In the genomic region with DNA sequence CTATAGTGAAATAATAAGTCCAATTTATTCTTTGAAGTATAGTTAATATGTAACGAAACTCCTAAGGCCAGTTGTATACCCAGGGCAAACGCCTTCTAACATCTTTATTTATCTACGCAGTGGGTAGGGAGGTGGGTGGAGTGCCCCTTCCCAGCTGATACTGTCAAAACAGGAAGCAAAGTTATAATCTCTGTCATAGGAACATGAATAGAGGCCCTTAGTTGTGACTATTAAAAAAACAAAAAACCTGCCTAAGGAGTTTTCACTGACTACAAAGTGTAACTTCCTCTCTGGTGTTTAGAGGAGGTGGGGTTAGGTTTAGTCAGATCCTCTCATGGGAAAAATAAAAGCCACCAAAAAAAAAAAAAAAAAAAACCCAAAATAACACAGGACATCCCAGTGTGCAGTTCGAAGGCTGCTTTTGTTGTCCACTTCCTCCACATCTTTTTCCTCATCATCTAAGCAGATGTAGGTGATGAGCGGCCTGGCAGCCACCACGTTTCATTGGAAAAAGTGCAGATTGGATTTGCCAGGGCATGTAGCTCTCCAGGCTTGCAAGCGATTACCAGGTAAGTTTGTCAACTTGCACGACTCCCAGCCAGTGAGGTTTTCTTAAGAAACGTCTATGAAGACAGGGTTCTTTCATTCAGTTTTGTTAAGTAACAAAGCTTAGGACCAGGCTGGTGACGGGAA, we compare ENCODE assay signal across 1 cellular context.
TF ChIP-seq lines count a peak whose summit lies in the region.

No MANE protein-coding gene starts in this region.

TF ChIP-seq in HepG2, 621 proteins besides CTCF, POLR2A, EP300 and RAD21 (continued from another document and continues in another):
- TF ChIP-seq, protein P1, sequence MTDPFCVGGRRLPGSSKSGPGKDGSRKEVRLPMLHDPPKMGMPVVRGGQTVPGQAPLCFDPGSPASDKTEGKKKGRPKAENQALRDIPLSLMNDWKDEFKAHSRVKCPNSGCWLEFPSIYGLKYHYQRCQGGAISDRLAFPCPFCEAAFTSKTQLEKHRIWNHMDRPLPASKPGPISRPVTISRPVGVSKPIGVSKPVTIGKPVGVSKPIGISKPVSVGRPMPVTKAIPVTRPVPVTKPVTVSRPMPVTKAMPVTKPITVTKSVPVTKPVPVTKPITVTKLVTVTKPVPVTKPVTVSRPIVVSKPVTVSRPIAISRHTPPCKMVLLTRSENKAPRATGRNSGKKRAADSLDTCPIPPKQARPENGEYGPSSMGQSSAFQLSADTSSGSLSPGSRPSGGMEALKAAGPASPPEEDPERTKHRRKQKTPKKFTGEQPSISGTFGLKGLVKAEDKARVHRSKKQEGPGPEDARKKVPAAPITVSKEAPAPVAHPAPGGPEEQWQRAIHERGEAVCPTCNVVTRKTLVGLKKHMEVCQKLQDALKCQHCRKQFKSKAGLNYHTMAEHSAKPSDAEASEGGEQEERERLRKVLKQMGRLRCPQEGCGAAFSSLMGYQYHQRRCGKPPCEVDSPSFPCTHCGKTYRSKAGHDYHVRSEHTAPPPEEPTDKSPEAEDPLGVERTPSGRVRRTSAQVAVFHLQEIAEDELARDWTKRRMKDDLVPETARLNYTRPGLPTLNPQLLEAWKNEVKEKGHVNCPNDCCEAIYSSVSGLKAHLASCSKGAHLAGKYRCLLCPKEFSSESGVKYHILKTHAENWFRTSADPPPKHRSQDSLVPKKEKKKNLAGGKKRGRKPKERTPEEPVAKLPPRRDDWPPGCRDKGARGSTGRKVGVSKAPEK (CRISPR knock-in tag; IDR thresholded peaks at IDR 0.05; ENCODE audit: borderline replicate concordance), result 0 out of 2 replicates have a peak, but pooled peaks have one; percentile 31
- TF ChIP-seq ZNF124 (CRISPR knock-in tag; IDR thresholded peaks at IDR 0.05), result peak; percentile 38; the same call in 1 of the 2 replicates
- no peak for TF ChIP-seq ZKSCAN5 (CRISPR knock-in tag; IDR thresholded peaks at IDR 0.05)
- TF ChIP-seq ZNF501 (CRISPR knock-in tag; IDR thresholded peaks at IDR 0.05), result 0 out of 2 replicates have a peak, but pooled peaks have one; percentile 24
- TF ChIP-seq ZBTB1 (CRISPR knock-in tag; IDR thresholded peaks at IDR 0.05; ENCODE audit: borderline replicate concordance), result no peak
- TF ChIP-seq ZNF451 (CRISPR knock-in tag; IDR thresholded peaks at IDR 0.05), result no peak
- no peak for TF ChIP-seq RBM39 (IDR thresholded peaks at IDR 0.05; ENCODE audit: low read depth, low read length, poor library complexity, severe bottlenecking)
- TF ChIP-seq PHF21A (CRISPR knock-in tag; IDR thresholded peaks at IDR 0.05), result peak; percentile 89
- peak; percentile 20; the same call in 1 of the 2 replicates for TF ChIP-seq STAG1 (CRISPR knock-in tag; IDR thresholded peaks at IDR 0.05)
- TF ChIP-seq FOSL2 (CRISPR knock-in tag; IDR thresholded peaks at IDR 0.05), result peak; percentile 74
- TF ChIP-seq ZSCAN21 (CRISPR knock-in tag; IDR thresholded peaks at IDR 0.05; ENCODE audit: borderline replicate concordance), result 0 out of 2 replicates have a peak, but pooled peaks have one; percentile 26
- peak; percentile 89 for TF ChIP-seq GFI1 (CRISPR knock-in tag; IDR thresholded peaks at IDR 0.05; ENCODE audit: borderline replicate concordance)
- TF ChIP-seq LCORL (IDR thresholded peaks at IDR 0.05), result peak; percentile 68
- peak; percentile 89 for TF ChIP-seq LCORL (CRISPR knock-in tag; IDR thresholded peaks at IDR 0.05)
- TF ChIP-seq NCOR1 (IDR thresholded peaks at IDR 0.05; ENCODE audit: borderline replicate concordance, low read length), result peak; percentile 86; the same call in 1 of the 2 replicates
- TF ChIP-seq FOXO1 (CRISPR knock-in tag; IDR thresholded peaks at IDR 0.05), result peak; percentile 97
- peak; percentile 92 for TF ChIP-seq ZBTB20 (CRISPR knock-in tag; IDR thresholded peaks at IDR 0.05; ENCODE audit: borderline replicate concordance, low read depth)
- TF ChIP-seq ZNF234 (CRISPR knock-in tag; conservative IDR thresholded peaks at IDR 0.05), result no peak
- TF ChIP-seq, protein P2, sequence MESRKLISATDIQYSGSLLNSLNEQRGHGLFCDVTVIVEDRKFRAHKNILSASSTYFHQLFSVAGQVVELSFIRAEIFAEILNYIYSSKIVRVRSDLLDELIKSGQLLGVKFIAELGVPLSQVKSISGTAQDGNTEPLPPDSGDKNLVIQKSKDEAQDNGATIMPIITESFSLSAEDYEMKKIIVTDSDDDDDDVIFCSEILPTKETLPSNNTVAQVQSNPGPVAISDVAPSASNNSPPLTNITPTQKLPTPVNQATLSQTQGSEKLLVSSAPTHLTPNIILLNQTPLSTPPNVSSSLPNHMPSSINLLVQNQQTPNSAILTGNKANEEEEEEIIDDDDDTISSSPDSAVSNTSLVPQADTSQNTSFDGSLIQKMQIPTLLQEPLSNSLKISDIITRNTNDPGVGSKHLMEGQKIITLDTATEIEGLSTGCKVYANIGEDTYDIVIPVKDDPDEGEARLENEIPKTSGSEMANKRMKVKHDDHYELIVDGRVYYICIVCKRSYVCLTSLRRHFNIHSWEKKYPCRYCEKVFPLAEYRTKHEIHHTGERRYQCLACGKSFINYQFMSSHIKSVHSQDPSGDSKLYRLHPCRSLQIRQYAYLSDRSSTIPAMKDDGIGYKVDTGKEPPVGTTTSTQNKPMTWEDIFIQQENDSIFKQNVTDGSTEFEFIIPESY (CRISPR knock-in tag; IDR thresholded peaks at IDR 0.05), result 0 out of 2 replicates have a peak, but pooled peaks have one; percentile 20
- TF ChIP-seq XBP1 (CRISPR knock-in tag; IDR thresholded peaks at IDR 0.05), result no peak
- TF ChIP-seq HMG20A (CRISPR knock-in tag; IDR thresholded peaks at IDR 0.05; ENCODE audit: borderline replicate concordance), result peak; percentile 93
- TF ChIP-seq SIX4 (CRISPR knock-in tag; IDR thresholded peaks at IDR 0.05), result peak; percentile 63; the same call in 1 of the 2 replicates
- TF ChIP-seq, protein P3, sequence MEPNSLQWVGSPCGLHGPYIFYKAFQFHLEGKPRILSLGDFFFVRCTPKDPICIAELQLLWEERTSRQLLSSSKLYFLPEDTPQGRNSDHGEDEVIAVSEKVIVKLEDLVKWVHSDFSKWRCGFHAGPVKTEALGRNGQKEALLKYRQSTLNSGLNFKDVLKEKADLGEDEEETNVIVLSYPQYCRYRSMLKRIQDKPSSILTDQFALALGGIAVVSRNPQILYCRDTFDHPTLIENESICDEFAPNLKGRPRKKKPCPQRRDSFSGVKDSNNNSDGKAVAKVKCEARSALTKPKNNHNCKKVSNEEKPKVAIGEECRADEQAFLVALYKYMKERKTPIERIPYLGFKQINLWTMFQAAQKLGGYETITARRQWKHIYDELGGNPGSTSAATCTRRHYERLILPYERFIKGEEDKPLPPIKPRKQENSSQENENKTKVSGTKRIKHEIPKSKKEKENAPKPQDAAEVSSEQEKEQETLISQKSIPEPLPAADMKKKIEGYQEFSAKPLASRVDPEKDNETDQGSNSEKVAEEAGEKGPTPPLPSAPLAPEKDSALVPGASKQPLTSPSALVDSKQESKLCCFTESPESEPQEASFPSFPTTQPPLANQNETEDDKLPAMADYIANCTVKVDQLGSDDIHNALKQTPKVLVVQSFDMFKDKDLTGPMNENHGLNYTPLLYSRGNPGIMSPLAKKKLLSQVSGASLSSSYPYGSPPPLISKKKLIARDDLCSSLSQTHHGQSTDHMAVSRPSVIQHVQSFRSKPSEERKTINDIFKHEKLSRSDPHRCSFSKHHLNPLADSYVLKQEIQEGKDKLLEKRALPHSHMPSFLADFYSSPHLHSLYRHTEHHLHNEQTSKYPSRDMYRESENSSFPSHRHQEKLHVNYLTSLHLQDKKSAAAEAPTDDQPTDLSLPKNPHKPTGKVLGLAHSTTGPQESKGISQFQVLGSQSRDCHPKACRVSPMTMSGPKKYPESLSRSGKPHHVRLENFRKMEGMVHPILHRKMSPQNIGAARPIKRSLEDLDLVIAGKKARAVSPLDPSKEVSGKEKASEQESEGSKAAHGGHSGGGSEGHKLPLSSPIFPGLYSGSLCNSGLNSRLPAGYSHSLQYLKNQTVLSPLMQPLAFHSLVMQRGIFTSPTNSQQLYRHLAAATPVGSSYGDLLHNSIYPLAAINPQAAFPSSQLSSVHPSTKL (CRISPR knock-in tag; IDR thresholded peaks at IDR 0.05), result peak; percentile 96
- TF ChIP-seq, protein P4, sequence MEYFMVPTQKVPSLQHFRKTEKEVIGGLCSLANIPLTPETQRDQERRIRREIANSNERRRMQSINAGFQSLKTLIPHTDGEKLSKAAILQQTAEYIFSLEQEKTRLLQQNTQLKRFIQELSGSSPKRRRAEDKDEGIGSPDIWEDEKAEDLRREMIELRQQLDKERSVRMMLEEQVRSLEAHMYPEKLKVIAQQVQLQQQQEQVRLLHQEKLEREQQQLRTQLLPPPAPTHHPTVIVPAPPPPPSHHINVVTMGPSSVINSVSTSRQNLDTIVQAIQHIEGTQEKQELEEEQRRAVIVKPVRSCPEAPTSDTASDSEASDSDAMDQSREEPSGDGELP (IDR thresholded peaks at IDR 0.05; ENCODE audit: borderline replicate concordance, low read depth), result peak; percentile 100
- TF ChIP-seq KAT8 (CRISPR knock-in tag; IDR thresholded peaks at IDR 0.05), result peak; percentile 86
- no peak for TF ChIP-seq U2AF1 (optimal IDR thresholded peaks at IDR 0.05; ENCODE audit: low read depth, low read length)
- 0 out of 2 replicates have a peak, but pooled peaks have one; percentile 55 for TF ChIP-seq ZFP82 (CRISPR knock-in tag; IDR thresholded peaks at IDR 0.05; ENCODE audit: borderline replicate concordance)
- TF ChIP-seq, protein P5, sequence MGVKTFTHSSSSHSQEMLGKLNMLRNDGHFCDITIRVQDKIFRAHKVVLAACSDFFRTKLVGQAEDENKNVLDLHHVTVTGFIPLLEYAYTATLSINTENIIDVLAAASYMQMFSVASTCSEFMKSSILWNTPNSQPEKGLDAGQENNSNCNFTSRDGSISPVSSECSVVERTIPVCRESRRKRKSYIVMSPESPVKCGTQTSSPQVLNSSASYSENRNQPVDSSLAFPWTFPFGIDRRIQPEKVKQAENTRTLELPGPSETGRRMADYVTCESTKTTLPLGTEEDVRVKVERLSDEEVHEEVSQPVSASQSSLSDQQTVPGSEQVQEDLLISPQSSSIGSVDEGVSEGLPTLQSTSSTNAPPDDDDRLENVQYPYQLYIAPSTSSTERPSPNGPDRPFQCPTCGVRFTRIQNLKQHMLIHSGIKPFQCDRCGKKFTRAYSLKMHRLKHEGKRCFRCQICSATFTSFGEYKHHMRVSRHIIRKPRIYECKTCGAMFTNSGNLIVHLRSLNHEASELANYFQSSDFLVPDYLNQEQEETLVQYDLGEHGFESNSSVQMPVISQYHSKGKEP (CRISPR knock-in tag; IDR thresholded peaks at IDR 0.05), result no peak
- TF ChIP-seq MTA1 (CRISPR knock-in tag; IDR thresholded peaks at IDR 0.05; ENCODE audit: borderline replicate concordance), result no peak
- TF ChIP-seq MED13 (CRISPR knock-in tag; IDR thresholded peaks at IDR 0.05), result peak; percentile 84; the same call in 1 of the 2 replicates
- TF ChIP-seq ZBTB3 (CRISPR knock-in tag; IDR thresholded peaks at IDR 0.05; ENCODE audit: borderline replicate concordance, low read depth), result peak; percentile 85
- no peak for TF ChIP-seq FIP1L1 (IDR thresholded peaks at IDR 0.05; ENCODE audit: borderline replicate concordance, insufficient read depth, low read depth, low read length)
- TF ChIP-seq ZNF782 (CRISPR knock-in tag; IDR thresholded peaks at IDR 0.05; ENCODE audit: borderline replicate concordance), result no peak
- no peak for TF ChIP-seq MYNN (CRISPR knock-in tag; IDR thresholded peaks at IDR 0.05; ENCODE audit: low read depth)
- TF ChIP-seq ASH2L (IDR thresholded peaks at IDR 0.05; ENCODE audit: insufficient read length, low read depth, low read length), result peak; percentile 76
- no peak for TF ChIP-seq ZMYM2 (CRISPR knock-in tag; IDR thresholded peaks at IDR 0.05)
- TF ChIP-seq FOSL1 (CRISPR knock-in tag; IDR thresholded peaks at IDR 0.05; ENCODE audit: borderline replicate concordance), result no peak
- TF ChIP-seq, protein P6, sequence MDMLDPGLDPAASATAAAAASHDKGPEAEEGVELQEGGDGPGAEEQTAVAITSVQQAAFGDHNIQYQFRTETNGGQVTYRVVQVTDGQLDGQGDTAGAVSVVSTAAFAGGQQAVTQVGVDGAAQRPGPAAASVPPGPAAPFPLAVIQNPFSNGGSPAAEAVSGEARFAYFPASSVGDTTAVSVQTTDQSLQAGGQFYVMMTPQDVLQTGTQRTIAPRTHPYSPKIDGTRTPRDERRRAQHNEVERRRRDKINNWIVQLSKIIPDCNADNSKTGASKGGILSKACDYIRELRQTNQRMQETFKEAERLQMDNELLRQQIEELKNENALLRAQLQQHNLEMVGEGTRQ (IDR thresholded peaks at IDR 0.05; ENCODE audit: low read depth, low read length), result no peak
- TF ChIP-seq, protein P6 (CRISPR knock-in tag; IDR thresholded peaks at IDR 0.05; ENCODE audit: borderline replicate concordance), result no peak
- TF ChIP-seq, protein P7, sequence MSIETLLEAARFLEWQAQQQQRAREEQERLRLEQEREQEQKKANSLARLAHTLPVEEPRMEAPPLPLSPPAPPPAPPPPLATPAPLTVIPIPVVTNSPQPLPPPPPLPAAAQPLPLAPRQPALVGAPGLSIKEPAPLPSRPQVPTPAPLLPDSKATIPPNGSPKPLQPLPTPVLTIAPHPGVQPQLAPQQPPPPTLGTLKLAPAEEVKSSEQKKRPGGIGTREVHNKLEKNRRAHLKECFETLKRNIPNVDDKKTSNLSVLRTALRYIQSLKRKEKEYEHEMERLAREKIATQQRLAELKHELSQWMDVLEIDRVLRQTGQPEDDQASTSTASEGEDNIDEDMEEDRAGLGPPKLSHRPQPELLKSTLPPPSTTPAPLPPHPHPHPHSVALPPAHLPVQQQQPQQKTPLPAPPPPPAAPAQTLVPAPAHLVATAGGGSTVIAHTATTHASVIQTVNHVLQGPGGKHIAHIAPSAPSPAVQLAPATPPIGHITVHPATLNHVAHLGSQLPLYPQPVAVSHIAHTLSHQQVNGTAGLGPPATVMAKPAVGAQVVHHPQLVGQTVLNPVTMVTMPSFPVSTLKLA (IDR thresholded peaks at IDR 0.05), result 0 out of 2 replicates have a peak, but pooled peaks have one; percentile 34
- peak; percentile 29; the same call in 1 of the 2 replicates for TF ChIP-seq RXRA (CRISPR knock-in tag; IDR thresholded peaks at IDR 0.05)
- TF ChIP-seq, protein P8, sequence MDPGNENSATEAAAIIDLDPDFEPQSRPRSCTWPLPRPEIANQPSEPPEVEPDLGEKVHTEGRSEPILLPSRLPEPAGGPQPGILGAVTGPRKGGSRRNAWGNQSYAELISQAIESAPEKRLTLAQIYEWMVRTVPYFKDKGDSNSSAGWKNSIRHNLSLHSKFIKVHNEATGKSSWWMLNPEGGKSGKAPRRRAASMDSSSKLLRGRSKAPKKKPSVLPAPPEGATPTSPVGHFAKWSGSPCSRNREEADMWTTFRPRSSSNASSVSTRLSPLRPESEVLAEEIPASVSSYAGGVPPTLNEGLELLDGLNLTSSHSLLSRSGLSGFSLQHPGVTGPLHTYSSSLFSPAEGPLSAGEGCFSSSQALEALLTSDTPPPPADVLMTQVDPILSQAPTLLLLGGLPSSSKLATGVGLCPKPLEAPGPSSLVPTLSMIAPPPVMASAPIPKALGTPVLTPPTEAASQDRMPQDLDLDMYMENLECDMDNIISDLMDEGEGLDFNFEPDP (CRISPR knock-in tag; conservative IDR thresholded peaks at IDR 0.05), result 0 out of 2 replicates have a peak, but pooled peaks have one; percentile 40
- TF ChIP-seq HNRNPUL1 (IDR thresholded peaks at IDR 0.05; ENCODE audit: low read depth, low read length), result peak; percentile 97
- peak; percentile 92 for TF ChIP-seq HDAC2 (CRISPR knock-in tag; IDR thresholded peaks at IDR 0.05)
- no peak for TF ChIP-seq MLLT10 (CRISPR knock-in tag; IDR thresholded peaks at IDR 0.05)
- TF ChIP-seq MTA3 (CRISPR knock-in tag; IDR thresholded peaks at IDR 0.05), result no peak
- TF ChIP-seq HNRNPLL (IDR thresholded peaks at IDR 0.05; ENCODE audit: low read depth, low read length, poor library complexity, severe bottlenecking), result no peak
